ENCODE assay signal across 25 cellular contexts in the genomic region with DNA sequence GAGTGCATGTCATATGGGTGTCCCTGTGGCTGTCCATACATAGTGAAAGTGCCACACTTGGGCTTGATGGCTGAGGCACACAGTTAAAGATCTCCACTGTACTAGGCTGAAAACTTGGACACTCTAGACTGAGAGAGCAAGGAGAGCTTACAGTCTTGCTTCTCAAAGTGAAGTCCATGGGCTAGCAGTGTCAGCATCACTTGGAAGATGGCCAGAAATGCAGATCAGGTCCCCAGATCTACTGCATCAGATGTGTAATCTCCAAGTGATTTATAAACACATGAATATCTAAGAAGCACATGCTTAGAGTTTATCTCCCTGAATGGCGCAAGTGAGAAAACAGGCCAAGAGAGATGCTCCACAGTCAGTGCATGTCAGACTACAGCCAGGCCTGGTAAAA.
"Had no signal": no experiment of that assay in that cellular context is flagged by ENCODE, and none has a peak within 500 bp of the region (broad histone marks: within the 10 kb centered on the region; RNA-seq: fewer than 3 reads in every experiment).

No MANE protein-coding gene starts in this region.

- H3K9me3 ChIP-seq: breast epithelium, left ventricle myocardium inferior, psoas muscle, sigmoid colon, thoracic aorta had no signal

- H3K4me3 Mint-ChIP-seq: activated CD4-positive, alpha-beta T cell treated with anti-CD3 and anti-CD28 coated beads for 36 hours; activated CD8-positive, alpha-beta memory T cell treated with anti-CD3 and anti-CD28 coated beads, Interleukin-2, amount 10 ng/mL, durations not matched to agents 7 days and 5 days; activated CD8-positive, alpha-beta T cell treated with anti-CD3 and anti-CD28 coated beads, Interleukin-2, amount 10 ng/mL, durations not matched to agents 7 days and 5 days; activated naive CD4-positive, alpha-beta T cell treated with anti-CD3 and anti-CD28 coated beads, Interleukin-2, amount 50 U/mL, for 24 hours; activated naive CD8-positive, alpha-beta T cell treated with anti-CD3 and anti-CD28 coated beads, Interleukin-2, amount 50 U/mL, for 24 hours; central memory CD8-positive, alpha-beta T cell; naive B cell had no signal

- H3K4me3 ChIP-seq: breast epithelium, left ventricle myocardium inferior, psoas muscle, sigmoid colon, thoracic aorta had no signal

- H3K4me1 ChIP-seq: breast epithelium, parathyroid adenoma, sigmoid colon had no signal

- ATAC-seq: activated CD4-positive, alpha-beta T cell treated with anti-CD3 and anti-CD28 coated beads for 36 hours; activated CD8-positive, alpha-beta memory T cell treated with anti-CD3 and anti-CD28 coated beads, Interleukin-2, amount 10 ng/mL, durations not matched to agents 7 days and 5 days; activated CD8-positive, alpha-beta T cell treated with anti-CD3 and anti-CD28 coated beads, Interleukin-2, amount 10 ng/mL, durations not matched to agents 7 days and 5 days; activated naive CD8-positive, alpha-beta T cell treated with anti-CD3 and anti-CD28 coated beads, Interleukin-2, amount 50 U/mL, for 24 hours had no signal

- H3K36me3 Mint-ChIP-seq: activated CD8-positive, alpha-beta memory T cell treated with anti-CD3 and anti-CD28 coated beads, Interleukin-2, amount 10 ng/mL, durations not matched to agents 7 days and 5 days; activated naive CD4-positive, alpha-beta T cell treated with anti-CD3 and anti-CD28 coated beads, Interleukin-2, amount 50 U/mL, for 24 hours; naive B cell had no signal

- H3K27me3 ChIP-seq: breast epithelium, sigmoid colon had no signal

- H3K27ac ChIP-seq: breast epithelium, epithelial cell of prostate, left ventricle myocardium inferior, parathyroid adenoma, sigmoid colon had no signal

- H3K9me3 Mint-ChIP-seq: activated naive CD4-positive, alpha-beta T cell treated with anti-CD3 and anti-CD28 coated beads, Interleukin-2, amount 50 U/mL, for 24 hours; activated naive CD8-positive, alpha-beta T cell treated with anti-CD3 and anti-CD28 coated beads, Interleukin-2, amount 50 U/mL, for 24 hours; activated T-helper 2 cell treated with anti-CD3 and anti-CD28 coated beads, Interferon-gamma antibody, Interleukin-2, Interleukin-4, amounts not matched to agents 10 μg/mL and 5 μg/mL and 100 μg/mL, durations not matched to agents 14 hours and 24 hours and 36 hours; central memory CD8-positive, alpha-beta T cell had no signal

- H3K4me1 Mint-ChIP-seq: activated CD4-positive, alpha-beta T cell treated with anti-CD3 and anti-CD28 coated beads for 36 hours; activated CD8-positive, alpha-beta memory T cell treated with anti-CD3 and anti-CD28 coated beads, Interleukin-2, amount 10 ng/mL, durations not matched to agents 7 days and 5 days; activated naive CD4-positive, alpha-beta T cell treated with anti-CD3 and anti-CD28 coated beads, Interleukin-2, amount 50 U/mL, for 24 hours; activated naive CD8-positive, alpha-beta T cell treated with anti-CD3 and anti-CD28 coated beads, Interleukin-2, amount 50 U/mL, for 24 hours; central memory CD8-positive, alpha-beta T cell; naive B cell had no signal

- H3K36me3 ChIP-seq: breast epithelium, left ventricle myocardium inferior, sigmoid colon, thoracic aorta had no signal

- DNase-seq: activated CD4-positive, alpha-beta T cell treated with anti-CD3 and anti-CD28 coated beads for 36 hours; activated CD4-positive, CD25-positive, alpha-beta regulatory T cell; activated CD8-positive, alpha-beta memory T cell treated with anti-CD3 and anti-CD28 coated beads, Interleukin-2, amount 10 ng/mL, durations not matched to agents 7 days and 5 days; activated CD8-positive, alpha-beta T cell treated with anti-CD3 and anti-CD28 coated beads, Interleukin-2, amount 10 ng/mL, durations not matched to agents 7 days and 5 days; activated naive CD8-positive, alpha-beta T cell treated with anti-CD3 and anti-CD28 coated beads, Interleukin-2, amount 50 U/mL, for 24 hours; activated T-cell treated with anti-CD3 and anti-CD28 coated beads, Interleukin-2, amount 50 U/mL, for 48 hours; dermis blood vessel endothelial cell; effector CD8-positive, alpha-beta T cell; glutamatergic neuron; left ventricle myocardium inferior; naive B cell; nucleus accumbens; sigmoid colon; stimulated activated CD4-positive, alpha-beta T cell treated with anti-CD3 and anti-CD28 coated beads, Interleukin-15, amount 100 ng/mL, for 24 hours; stimulated activated CD4-positive, alpha-beta T cell treated with anti-CD3 and anti-CD28 coated beads, Interleukin-2, amount 100 ng/mL, for 24 hours; stimulated activated naive CD4-positive, alpha-beta T cell treated with Interleukin-2 at 50 U/mL for 16 hours; trophoblast cell had no signal

- H3K27ac Mint-ChIP-seq: activated CD4-positive, alpha-beta T cell treated with anti-CD3 and anti-CD28 coated beads for 36 hours; activated CD8-positive, alpha-beta memory T cell treated with anti-CD3 and anti-CD28 coated beads, Interleukin-2, amount 10 ng/mL, durations not matched to agents 7 days and 5 days; activated CD8-positive, alpha-beta T cell treated with anti-CD3 and anti-CD28 coated beads, Interleukin-2, amount 10 ng/mL, durations not matched to agents 7 days and 5 days; activated naive CD4-positive, alpha-beta T cell treated with anti-CD3 and anti-CD28 coated beads, Interleukin-2, amount 50 U/mL, for 24 hours; activated naive CD8-positive, alpha-beta T cell treated with anti-CD3 and anti-CD28 coated beads, Interleukin-2, amount 50 U/mL, for 24 hours; activated T-helper 2 cell treated with anti-CD3 and anti-CD28 coated beads, Interferon-gamma antibody, Interleukin-2, Interleukin-4, amounts not matched to agents 10 μg/mL and 5 μg/mL and 100 μg/mL, durations not matched to agents 14 hours and 24 hours and 36 hours; naive B cell had no signal

- H3K27me3 Mint-ChIP-seq: activated CD4-positive, alpha-beta T cell treated with anti-CD3 and anti-CD28 coated beads for 36 hours; activated CD8-positive, alpha-beta memory T cell treated with anti-CD3 and anti-CD28 coated beads, Interleukin-2, amount 10 ng/mL, durations not matched to agents 7 days and 5 days; activated naive CD8-positive, alpha-beta T cell treated with anti-CD3 and anti-CD28 coated beads, Interleukin-2, amount 50 U/mL, for 24 hours; central memory CD8-positive, alpha-beta T cell; naive B cell had no signal
